ENCODE assay signal across 8 cellular contexts in the genomic region with DNA sequence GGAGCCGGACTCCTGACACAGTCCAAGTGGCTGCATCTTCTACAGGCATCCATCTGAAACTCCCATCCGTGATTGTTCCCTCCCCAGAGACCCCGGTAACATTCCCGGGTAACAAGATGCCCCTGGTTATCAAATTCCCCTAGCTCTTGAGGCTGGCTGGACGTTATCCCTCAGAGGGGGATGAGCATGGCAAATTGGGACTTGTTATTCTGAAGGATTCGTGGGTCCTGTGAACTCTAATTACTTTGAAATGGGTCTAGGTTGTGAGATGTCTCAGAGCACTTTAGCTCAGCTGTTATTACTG. TPM values are rescaled to one million over a fixed set of nuclear protein-coding genes. Genes with fewer than 3 reads are reported as not detected.
DNase-seq lines count a peak whose midpoint lies in the region; ATAC-seq, FAIRE-seq and TF ChIP-seq lines count a peak whose summit lies in the region.

No MANE protein-coding gene starts in this region.

- H2BK120ac ChIP-seq in mesendoderm (ENCODE audit: low read depth, low read length), result no peak overlapping the region

- no peak for DNase-seq in cardiac muscle cell (ENCODE audit: low read depth in 1 of 2, low spot score in 1 of 2)
- no peak for DNase-seq in left cardiac atrium
- DNase-seq in MCF 10A (ENCODE audit: unreplicated experiment), result no peak
- no peak for DNase-seq in mesendoderm
- DNase-seq in frontal cortex (ENCODE audit: low spot score in 2 of 2), result no peak
- DNase-seq in NCI-H187 (lab: John Stamatoyannopoulos, UW), result no peak

- H3K4me1 Mint-ChIP-seq in MCF 10A (ENCODE audit: insufficient read depth, unreplicated experiment), result peaks cover 26% of the 10 kb centered on the region

- no peak for TF ChIP-seq CTCF in cardiac muscle cell (IDR thresholded peaks at IDR 0.05; ENCODE audit: low read depth, low read length)
- TF ChIP-seq CTCF in MCF 10A (IDR thresholded peaks at IDR 0.05; ENCODE audit: unreplicated experiment), result no peak

- H3K4me1 ChIP-seq in cardiac muscle cell (ENCODE audit: low read depth) (peaks cover 5% of the 10 kb centered on the region), mesendoderm (ENCODE audit: control insufficient read depth, low read depth, low read length) (peaks cover 6% of the 10 kb centered on the region), urinary bladder (ENCODE audit: insufficient read depth) (peaks cover 2% of the 10 kb centered on the region)

- H3K9me3 Mint-ChIP-seq in MCF 10A (ENCODE audit: unreplicated experiment), result no peaks in the 10 kb centered on the region

- peak overlapping the region; percentile 82 for H3K18ac ChIP-seq in mesendoderm (ENCODE audit: low read length)

- no peaks in the 10 kb centered on the region for H3K27me3 ChIP-seq in cardiac muscle cell
- H3K27me3 ChIP-seq in mesendoderm (ENCODE audit: insufficient read depth, low read length, poor library complexity), result no peaks in the 10 kb centered on the region

- no peaks in the 10 kb centered on the region for H3K9me3 ChIP-seq in cardiac muscle cell (ENCODE audit: low read depth)

- H3K4me3 ChIP-seq in cardiac muscle cell (peak overlapping the region; percentile 57), mesendoderm (ENCODE audit: low read length) (peak overlapping the region; percentile 71), urinary bladder (ENCODE audit: low read depth, low read length) (peak overlapping the region; percentile 30)

- H3K27me3 Mint-ChIP-seq in MCF 10A (ENCODE audit: insufficient read depth, unreplicated experiment), result no peaks in the 10 kb centered on the region

- intact Hi-C loops in left cardiac atrium (cut with DNase I), result loop anchor here in 1 of 2 donors (10.0 kb wide), 1 partner anchor 120 kb away; a partner anchor contains a TSS
- intact Hi-C loops in MCF 10A (cut with micrococcal nuclease), result loop anchor here (1.0 kb wide), 1 partner anchor 26 kb away; a partner anchor contains a TSS

- peak overlapping the region; percentile 90 for H4K8ac ChIP-seq in mesendoderm (ENCODE audit: low read depth, low read length)

- H3K27ac ChIP-seq in cardiac muscle cell (peak overlapping the region; percentile 96), mesendoderm (ENCODE audit: low read depth, low read length) (peak overlapping the region; percentile 58), urinary bladder (ENCODE audit: low read depth) (peak overlapping the region; percentile 86)

- CTCF ChIA-PET in MCF 10A (lab: Yijun Ruan, JAX), result interaction anchor here (0.6 to 1.7 kb wide), 7 partner anchors 25 to 264 kb away, joined by 3 to 6 read pairs (median 5); a partner anchor contains a TSS

- no peaks in the 10 kb centered on the region for H3K36me3 ChIP-seq in cardiac muscle cell
- H3K36me3 ChIP-seq in mesendoderm (ENCODE audit: control insufficient read depth, insufficient read depth, low read length), result no peaks in the 10 kb centered on the region
- H3K36me3 ChIP-seq in urinary bladder (ENCODE audit: insufficient read depth), result no peaks in the 10 kb centered on the region

- H3K27ac Mint-ChIP-seq in MCF 10A (ENCODE audit: low read depth, unreplicated experiment), result peak overlapping the region; percentile 98

- ATAC-seq in left cardiac atrium (no peak), HG03196 (IDR thresholded peaks at IDR 0.05; ENCODE audit: unreplicated experiment) (no peak)

- no peak for FAIRE-seq in frontal cortex (lab: Jason Lieb, UNC)

- H3K79me2 ChIP-seq in mesendoderm (ENCODE audit: control insufficient read depth, insufficient read depth, low read length), result no peaks in the 10 kb centered on the region

- H3K4me2 ChIP-seq in mesendoderm (ENCODE audit: low read length), result peak overlapping the region; percentile 63

- POLR2A ChIA-PET in MCF 10A (lab: Yijun Ruan, JAX), result interaction anchor here (0.5 to 7.0 kb wide), 14 partner anchors 15 to 391 kb away, joined by 3 to 87 read pairs (median 6); a partner anchor contains a TSS

- H3K79me1 ChIP-seq in mesendoderm (ENCODE audit: low read length), result no peaks in the 10 kb centered on the region

- peak overlapping the region; percentile 83 for H3K4me3 Mint-ChIP-seq in MCF 10A (ENCODE audit: unreplicated experiment)

- no CpG with 5 or more reads among the region's 6 CpGs for WGBS in mesendoderm (ENCODE audit: extremely low coverage, insufficient coverage, low lambda C conversion rate)
- WGBS in urinary bladder, result 7% methylated on average over 6 of the region's 6 CpGs

- H2BK15ac ChIP-seq in mesendoderm (replicated peaks; ENCODE audit: low read depth), result no peak overlapping the region

- H2BK5ac ChIP-seq in mesendoderm (ENCODE audit: low read length), result no peak overlapping the region

- H3K56ac ChIP-seq in mesendoderm (ENCODE audit: low read length), result peak overlapping the region; percentile 90

- peaks cover 25% of the 10 kb centered on the region for H3K36me3 Mint-ChIP-seq in MCF 10A (ENCODE audit: insufficient read depth, unreplicated experiment)

- no peak overlapping the region for H3K4ac ChIP-seq in mesendoderm (ENCODE audit: low read depth, low read length)

- TSS peak; percentile 98 for BruUV-seq in MCF 10A (replicated peaks; lab: Mats Ljungman, UMichigan)

- H3K23ac ChIP-seq in mesendoderm (ENCODE audit: low read length), result no peak overlapping the region

- peak overlapping the region; percentile 84 for H3K9ac ChIP-seq in mesendoderm (ENCODE audit: low read length)

- H2AK5ac ChIP-seq in mesendoderm (ENCODE audit: low read length), result peak overlapping the region; percentile 29

- H4K5ac ChIP-seq in mesendoderm (ENCODE audit: low read length), result peak overlapping the region; percentile 50

RNA-seq across cellular contexts. Expression of a gene that starts 0.6 kb away (rescaled TPM):
- 52.6 and 63.1 TPM in 2 replicates for total RNA-seq in cardiac muscle cell
- 72.7 and 76.0 TPM in 2 replicates for polyA plus RNA-seq in cardiac muscle cell
- total RNA-seq in left cardiac atrium, result 10 to 100 TPM; 38.5 to 39.4 TPM
- total RNA-seq in MCF 10A (2022), result 72.9 and 80.1 TPM in 2 replicates
- 7.0 TPM for polyA plus RNA-seq in mesendoderm (2013, experiment 1 of 2)
- polyA plus RNA-seq in mesendoderm (2013, experiment 2 of 2), result 7.4 TPM
- total RNA-seq in urinary bladder, result 64.7 TPM
- 31.1 TPM for polyA plus RNA-seq in urinary bladder
- 24.5 TPM for total RNA-seq in frontal cortex

RNA-seq across cellular contexts. Expression of a gene that starts 4.2 kb away (rescaled TPM):
- total RNA-seq in cardiac muscle cell (0.63 TPM in 1 of 2 replicates, not detected in the other), left cardiac atrium (not detected), MCF 10A (2022) (0.61 and 1.7 TPM in 2 replicates), urinary bladder (not detected), frontal cortex (not detected)
- polyA plus RNA-seq in cardiac muscle cell (0.52 TPM in 1 of 2 replicates, not detected in the other), urinary bladder (0.89 TPM)
- polyA plus RNA-seq in mesendoderm (2013, experiment 1 of 2), result 1.9 TPM
- 1.6 TPM for polyA plus RNA-seq in mesendoderm (2013, experiment 2 of 2)

RNA-seq across cellular contexts. Expression of a gene that starts 18.7 kb away (rescaled TPM):
- total RNA-seq in cardiac muscle cell (85.3 and 107 TPM in 2 replicates), left cardiac atrium (10 to 100 TPM; 54.1 to 60.7 TPM), MCF 10A (2022) (169 and 210 TPM in 2 replicates), urinary bladder (53.8 TPM), frontal cortex (42.8 TPM)
- polyA plus RNA-seq in cardiac muscle cell (245 and 302 TPM in 2 replicates), urinary bladder (75.6 TPM)
- polyA plus RNA-seq in mesendoderm (2013, experiment 1 of 2), result 229 TPM
- polyA plus RNA-seq in mesendoderm (2013, experiment 2 of 2), result 231 TPM

RNA-seq across cellular contexts. Expression of a gene that starts 25.5 kb away (rescaled TPM):
- 59.4 and 78.7 TPM in 2 replicates for total RNA-seq in cardiac muscle cell
- 56.2 and 78.5 TPM in 2 replicates for polyA plus RNA-seq in cardiac muscle cell
- total RNA-seq in left cardiac atrium, result 10 to 100 TPM; 52.2 to 68.1 TPM
- total RNA-seq in MCF 10A (2022), result 61.2 and 101 TPM in 2 replicates
- 11.6 TPM for polyA plus RNA-seq in mesendoderm (2013, experiment 1 of 2)
- 10.6 TPM for polyA plus RNA-seq in mesendoderm (2013, experiment 2 of 2)
- total RNA-seq in urinary bladder, result 156 TPM
- 66.3 TPM for polyA plus RNA-seq in urinary bladder
- 75.0 TPM for total RNA-seq in frontal cortex

RNA-seq across cellular contexts. Expression of a gene that starts 28.2 kb away (rescaled TPM):
- total RNA-seq in cardiac muscle cell (not detected in 2 replicates), left cardiac atrium (not detected), MCF 10A (2022) (not detected in 2 replicates), urinary bladder (not detected), frontal cortex (not detected)
- polyA plus RNA-seq in cardiac muscle cell (not detected in 2 replicates), urinary bladder (0.13 TPM)
- not detected for polyA plus RNA-seq in mesendoderm (2013, experiment 1 of 2)
- polyA plus RNA-seq in mesendoderm (2013, experiment 2 of 2), result not detected
